ENCODE assay signal across 15 cellular contexts in genomic region chr4:112775801-112776200, GRCh38.
DNase-seq lines count a peak whose midpoint lies in the region; ATAC-seq and TF ChIP-seq lines count a peak whose summit lies in the region.
"Had no signal": no experiment of that assay in that cellular context is flagged by ENCODE, and none has a peak within 500 bp of the region (broad histone marks: within the 10 kb centered on the region; RNA-seq: fewer than 3 reads in every experiment).

No MANE protein-coding gene starts in this region.

- H3K4me3 ChIP-seq in GM23338 (no peak overlapping the region), epithelial cell of esophagus (ENCODE audit: low read length) (no peak overlapping the region)
- H3K4me3 ChIP-seq: BLaER1, Peyer's patch had no signal

- H3K27me3 ChIP-seq in GM23338 (ENCODE audit: insufficient read depth): no peaks in the 10 kb centered on the region
- H3K27me3 ChIP-seq: BLaER1, Peyer's patch had no signal

- H3K36me3 ChIP-seq in GM23338 (ENCODE audit: insufficient read depth): no peaks in the 10 kb centered on the region; the same call in 1 of the 2 replicates
- H3K36me3 ChIP-seq: BLaER1, Peyer's patch had no signal

- CTCF ChIA-PET in T-cell (lab: Charles Lee): interaction anchor here in 1 of 2 donors (0.6 kb wide), 1 partner anchor 10 kb away, joined by 5 read pairs; no protein-coding TSS in a partner anchor

- H3K27me3 Mint-ChIP-seq in GM23338 (ENCODE audit: insufficient read depth, low read depth, poor library complexity): peaks cover 5% of the 10 kb centered on the region
- H3K27me3 Mint-ChIP-seq in T-cell: peaks cover 0 to 4% of the 10 kb centered on the region in 2 donors

- H3K27ac Mint-ChIP-seq in GM23338 (peak overlapping the region; percentile 75), T-cell (no peak overlapping the region)
- H3K27ac Mint-ChIP-seq: CD8-positive, alpha-beta T cell had no signal

- H3K79me2 ChIP-seq in GM23338 (replicated peaks; ENCODE audit: insufficient read depth): peaks cover 34% of the 10 kb centered on the region

- peaks cover 27% of the 10 kb centered on the region for H3K36me3 Mint-ChIP-seq in GM23338 (ENCODE audit: low read depth)
- no peaks in the 10 kb centered on the region for H3K36me3 Mint-ChIP-seq in T-cell
- H3K36me3 Mint-ChIP-seq: CD8-positive, alpha-beta T cell; IgD-negative memory B cell had no signal

- ATAC-seq in GM23338 (peak; percentile 56), HG03196 (IDR thresholded peaks at IDR 0.05; ENCODE audit: unreplicated experiment) (no peak), T-cell (replicated peaks in 1 of 4) (no peak)
- ATAC-seq: CD8-positive, alpha-beta T cell had no signal

- H2AFZ ChIP-seq in GM23338: no peak overlapping the region

- TF ChIP-seq CTCF in GM23338 (conservative IDR thresholded peaks at IDR 0.05; ENCODE audit: low read depth in 2 of 2) (no peak), epithelial cell of esophagus (IDR thresholded peaks at IDR 0.05; ENCODE audit: insufficient read depth, low read depth, low read length, missing control alignments) (no peak)

- H3K9me2 ChIP-seq in GM23338 (ENCODE audit: insufficient read depth): no peaks in the 10 kb centered on the region

- DNase-seq in GM23338 (ENCODE audit: low spot score): peak; percentile 13
- DNase-seq in Kasumi-1 (lab: John Stamatoyannopoulos, UW): peak; percentile 60 to 70
- DNase-seq in SKM-1 treated with dmso at 0.1 percent for 144 hours (lab: John Stamatoyannopoulos, UW; ENCODE audit: unreplicated experiment): peak; percentile 55
- peak; percentile 82 for DNase-seq in epithelial cell of esophagus (ENCODE audit: low read depth)
- no peak for DNase-seq in T-cell
- DNase-seq in mesenteric fat pad (ENCODE audit: low spot score): no peak
- DNase-seq in HUDEP-2 (lab: John Stamatoyannopoulos, UW; ENCODE audit: unreplicated experiment in 76 of 76): no peak
- DNase-seq: CD8-positive, alpha-beta T cell; NCI-H1092 treated with DMSO at 0.1 percent for 48 hours; NCI-H524; Peyer's patch; SHP77 had no signal

- peak overlapping the region; percentile 81 for H3K27ac ChIP-seq in GM23338 (ENCODE audit: low read depth)
- H3K27ac ChIP-seq: BLaER1, Peyer's patch had no signal

- H3F3A ChIP-seq in GM23338 (replicated peaks; ENCODE audit: low read depth): peaks cover 6% of the 10 kb centered on the region

- H3K4me3 Mint-ChIP-seq in GM23338 (no peak overlapping the region), T-cell (no peak overlapping the region)
- H3K4me3 Mint-ChIP-seq: CD8-positive, alpha-beta T cell; IgD-negative memory B cell had no signal

- 0 out of 2 replicates have a peak overlapping the region, but pooled peaks have one; percentile 14 for H3K4me2 ChIP-seq in GM23338
- H3K4me2 ChIP-seq: BLaER1 had no signal

- no peaks in the 10 kb centered on the region for H4K20me1 ChIP-seq in GM23338 (replicated peaks; ENCODE audit: insufficient read depth)
- H4K20me1 ChIP-seq: BLaER1 had no signal

- H3K4me1 Mint-ChIP-seq in GM23338 (peaks cover 14% of the 10 kb centered on the region), T-cell (no peaks in the 10 kb centered on the region)
- H3K4me1 Mint-ChIP-seq: IgD-negative memory B cell had no signal

- peaks cover 13% of the 10 kb centered on the region for H3K4me1 ChIP-seq in GM23338 (ENCODE audit: insufficient read depth)
- H3K4me1 ChIP-seq: BLaER1, Peyer's patch had no signal

- POLR2A ChIA-PET in T-cell (lab: Charles Lee): interaction anchor here in 1 of 2 donors (0.7 kb wide), 1 partner anchor 10 kb away, joined by 3 read pairs; no protein-coding TSS in a partner anchor

- peaks cover 9% of the 10 kb centered on the region; the same call in 1 of the 3 replicates for H3K9me3 Mint-ChIP-seq in GM23338
- H3K9me3 Mint-ChIP-seq in T-cell: no peaks in the 10 kb centered on the region
- H3K9me3 Mint-ChIP-seq: CD8-positive, alpha-beta T cell; IgD-negative memory B cell had no signal

TF ChIP-seq in GM23338, 12 proteins besides CTCF, POLR2A, EP300 and RAD21:
- no peak for TF ChIP-seq ZNF114 (CRISPR knock-in tag; IDR thresholded peaks at IDR 0.05)
- TF ChIP-seq STAT1 (IDR thresholded peaks at IDR 0.05; ENCODE audit: unreplicated experiment): no peak
- no peak for TF ChIP-seq CREB1 (CRISPR knock-in tag; IDR thresholded peaks at IDR 0.05; ENCODE audit: low read depth)
- no peak for TF ChIP-seq POLR2AphosphoS5 (IDR thresholded peaks at IDR 0.05; ENCODE audit: low read depth)
- no peak for TF ChIP-seq EZH2 (IDR thresholded peaks at IDR 0.05; ENCODE audit: low read depth, unreplicated experiment)
- no peak for TF ChIP-seq ETS1 (IDR thresholded peaks at IDR 0.05)
- TF ChIP-seq EZH2phosphoT487 (IDR thresholded peaks at IDR 0.05; ENCODE audit: unreplicated experiment): no peak
- TF ChIP-seq ZNF331 (CRISPR knock-in tag; IDR thresholded peaks at IDR 0.05; ENCODE audit: low read depth): no peak
- no peak for TF ChIP-seq ZNF462 (CRISPR knock-in tag; IDR thresholded peaks at IDR 0.05)

Comparison
In these comparisons a context has a peak if more than half of its experiments do, and no peak if none do; other contexts are left out.
1. DNase-seq: peak in GM23338 (single experiment), Kasumi-1 (2 of 2), SKM-1 treated with dmso at 0.1 percent for 144 hours (single experiment) and epithelial cell of esophagus (single experiment); none in T-cell (0 of 34), mesenteric fat pad (single experiment) and HUDEP-2 (0 of 76).